ENCODE assay signal across 8 cellular contexts in the genomic region with DNA sequence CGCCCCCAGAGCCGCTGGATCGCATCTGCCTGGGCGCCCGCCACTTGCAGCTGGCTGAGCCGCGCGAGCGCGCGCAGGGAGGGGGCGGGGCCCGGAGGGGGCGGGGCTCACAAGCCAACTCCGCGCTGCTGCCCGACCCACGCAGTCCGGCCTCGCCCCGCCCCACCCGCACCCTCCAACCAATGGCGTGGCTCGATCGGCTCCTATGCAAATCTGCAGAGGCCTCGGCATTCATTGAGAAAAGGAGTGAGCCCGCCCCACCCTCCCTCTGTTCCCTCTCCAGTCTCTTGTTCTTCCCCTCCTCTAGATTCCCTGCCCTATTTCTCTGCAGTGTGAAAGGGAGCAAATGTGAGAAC. TPM values are rescaled to one million over a fixed set of nuclear protein-coding genes. Genes with fewer than 3 reads are reported as not detected.
DNase-seq lines count a peak whose midpoint lies in the region; ATAC-seq and TF ChIP-seq lines count a peak whose summit lies in the region.
"Had no signal": no experiment of that assay in that cellular context is flagged by ENCODE, and none has a peak within 500 bp of the region (broad histone marks: within the 10 kb centered on the region; RNA-seq: fewer than 3 reads in every experiment).

Gene ALK (minus strand): TSS at position 27 of the 356 bp plus-strand sequence. CDS start 927 bp downstream, outside the sequence.

- H3K36me3 ChIP-seq in left lung = no peaks in the 10 kb centered on the region

- no peaks in the 10 kb centered on the region for H3K9me3 ChIP-seq in left lung

- DNase-seq in GM20000 (ENCODE audit: low spot score) = peak; percentile 56
- DNase-seq in NCI-H2196 (lab: John Stamatoyannopoulos, UW; ENCODE audit: unreplicated experiment) = peak; percentile 88
- peak; percentile 36 for DNase-seq in activated CD4-positive, alpha-beta T cell treated with anti-CD3 and anti-CD28 coated beads, Interleukin-2, amount 50 U/mL, for 1 hour
- DNase-seq in dermis microvascular lymphatic vessel endothelial cell (ENCODE audit: low read depth in 2 of 2) = peak; percentile 29 to 78
- DNase-seq in left lung = peak; percentile 86 to 91
- peak; percentile 58 to 62 for DNase-seq in stimulated activated CD4-positive, alpha-beta T cell treated with anti-CD3 and anti-CD28 coated beads, Interleukin-2, amount 100 ng/mL, for 48 hours

- H3K4me3 ChIP-seq in left lung = peak within 1 kb of the TSS; percentile 2 to 21

- H3K27ac ChIP-seq in left lung = no peak within 1 kb of the TSS

- ATAC-seq in left lung (peak; percentile 98), GM21381 (IDR thresholded peaks at IDR 0.05; ENCODE audit: unreplicated experiment) (no peak)

- TF ChIP-seq CTCF in GM20000 (IDR thresholded peaks at IDR 0.05; ENCODE audit: extremely low read depth, missing control alignments) (no peak), left lung (IDR thresholded peaks at IDR 0.05) (no peak)

- peaks cover 46 to 85% of the 10 kb centered on the region in 2 donors for H3K27me3 ChIP-seq in left lung

- peaks cover 18% of the 10 kb centered on the region in 2 donors for H3K4me1 ChIP-seq in left lung

- intact Hi-C loops in left lung (cut with DNase I) = no loop called here

RNA-seq across cellular contexts. Expression of gene ALK, which starts in this region (rescaled TPM):
- total RNA-seq in dermis microvascular lymphatic vessel endothelial cell = not detected in 2 replicates
- total RNA-seq in left lung = under 1 TPM; 0.65 to 0.70 TPM
- total RNA-seq: mononuclear cell had no signal

Comparison
In these comparisons a context has a peak if more than half of its experiments do, and no peak if none do; other contexts are left out.
1. Peak in DNase-seq in dermis microvascular lymphatic vessel endothelial cell; RNA of the gene not detected or under 1 TPM.
2. Peak in DNase-seq, ATAC-seq and H3K4me3 ChIP-seq in left lung; RNA of the gene not detected or under 1 TPM.
3. DNase-seq: peak in every context shown above with its lines; median percentile 88 in left lung; 88 in NCI-H2196; 60 in stimulated activated CD4-positive, alpha-beta T cell treated with anti-CD3 and anti-CD28 coated beads, Interleukin-2, amount 100 ng/mL, for 48 hours; 56 in GM20000; 54 in dermis microvascular lymphatic vessel endothelial cell; 36 in activated CD4-positive, alpha-beta T cell treated with anti-CD3 and anti-CD28 coated beads, Interleukin-2, amount 50 U/mL, for 1 hour.